Comparison of ENCODE assay signal across 8 cellular contexts in the genomic region with DNA sequence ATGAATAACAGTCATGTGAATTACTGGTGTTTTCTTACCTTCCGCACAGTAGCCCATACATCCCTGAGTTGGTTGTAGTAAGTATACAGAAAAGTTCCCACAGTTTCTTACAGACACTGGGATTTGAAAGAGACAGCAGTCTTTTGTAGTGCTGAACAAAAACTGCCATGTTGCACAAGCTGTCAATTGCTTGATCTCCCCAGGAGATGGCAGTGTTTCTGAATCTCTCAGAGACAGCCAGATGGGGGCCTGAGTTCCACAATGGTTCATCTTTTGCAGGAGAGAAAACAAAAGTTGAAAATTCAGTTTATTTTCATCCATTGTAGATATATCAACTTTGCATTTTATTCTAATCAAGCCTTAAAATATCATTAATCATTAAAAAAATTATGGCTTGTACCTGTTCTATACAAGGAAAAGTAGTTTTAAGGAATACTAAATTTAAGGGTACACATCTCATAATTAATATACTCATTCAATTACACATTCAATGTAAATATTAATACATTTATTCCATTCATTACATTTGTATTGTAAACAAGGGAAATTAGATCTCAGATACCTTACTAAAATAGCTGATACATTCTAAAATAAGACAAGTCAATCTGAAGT. TPM values are rescaled to one million over a fixed set of nuclear protein-coding genes. Genes with fewer than 3 reads are reported as not detected.
DNase-seq lines count a peak whose midpoint lies in the region; ATAC-seq, FAIRE-seq and TF ChIP-seq lines count a peak whose summit lies in the region.

No MANE protein-coding gene starts in this region.

- peak; percentile 24 for FAIRE-seq in GM12892 (lab: Jason Lieb, UNC)

- TF ChIP-seq POLR2A in GM12892 (IDR thresholded peaks at IDR 0.05; ENCODE audit: low read depth, low read length): no peak

- intact Hi-C loops in MCF 10A (cut with micrococcal nuclease) (loop anchor here (1.0 to 10.0 kb wide), 3 partner anchors 46 to 101 kb away; no protein-coding TSS in a partner anchor), left lung (cut with DNase I) (no loop called here)

- DNase-seq in AML-193 (lab: John Stamatoyannopoulos, UW) (peak; percentile 26 to 32), GM12892 (ENCODE audit: insufficient read length) (no peak), MM.1S (peak; percentile 72), SIG-M5 (lab: John Stamatoyannopoulos, UW) (peak; percentile 4), MCF 10A (ENCODE audit: unreplicated experiment) (peak; percentile 72), left lung (no peak), type B pancreatic cell (ENCODE audit: extremely low spot score, unreplicated experiment) (no peak)

- H3K27me3 ChIP-seq in MM.1S (replicated peaks; ENCODE audit: insufficient read depth, low read length): no peaks in the 10 kb centered on the region
- H3K27me3 ChIP-seq in left lung: no peaks in the 10 kb centered on the region

- BruUV-seq in MCF 10A (replicated peaks; lab: Mats Ljungman, UMichigan): no TSS peak

- H3K36me3 ChIP-seq in MM.1S (replicated peaks; ENCODE audit: insufficient read depth, low read length) (no peaks in the 10 kb centered on the region), left lung (no peaks in the 10 kb centered on the region)

- H3K9me3 Mint-ChIP-seq in MCF 10A (ENCODE audit: unreplicated experiment) (no peaks in the 10 kb centered on the region), type B pancreatic cell (no peaks in the 10 kb centered on the region)

- H3K27me3 Mint-ChIP-seq in MCF 10A (ENCODE audit: insufficient read depth, unreplicated experiment) (no peaks in the 10 kb centered on the region), type B pancreatic cell (no peaks in the 10 kb centered on the region)

- no peaks in the 10 kb centered on the region for H3K4me1 ChIP-seq in MM.1S (ENCODE audit: low read length)
- H3K4me1 ChIP-seq in left lung: no peaks in the 10 kb centered on the region

- H3K4me3 ChIP-seq in MM.1S (ENCODE audit: low read length) (no peak overlapping the region), left lung (no peak overlapping the region)

- no peaks in the 10 kb centered on the region for H3K4me1 Mint-ChIP-seq in MCF 10A (ENCODE audit: insufficient read depth, unreplicated experiment)
- peaks cover 5% of the 10 kb centered on the region for H3K4me1 Mint-ChIP-seq in type B pancreatic cell (ENCODE audit: unreplicated experiment)

- POLR2A ChIA-PET in MCF 10A (lab: Yijun Ruan, JAX): interaction anchor here (1.0 kb wide), 1 partner anchor 11 kb away, joined by 5 read pairs; no protein-coding TSS in a partner anchor

- H3K4me3 Mint-ChIP-seq in MCF 10A (ENCODE audit: unreplicated experiment) (no peak overlapping the region), type B pancreatic cell (no peak overlapping the region)

- H4K20me1 ChIP-seq in MM.1S (ENCODE audit: insufficient read depth, low read length): no peaks in the 10 kb centered on the region

- no peaks in the 10 kb centered on the region for H3K36me3 Mint-ChIP-seq in MCF 10A (ENCODE audit: insufficient read depth, unreplicated experiment)
- H3K36me3 Mint-ChIP-seq in type B pancreatic cell: no peaks in the 10 kb centered on the region

- no peak overlapping the region for H2AFZ ChIP-seq in MM.1S (ENCODE audit: low read length)

- no peaks in the 10 kb centered on the region for H3K9me3 ChIP-seq in MM.1S (replicated peaks; ENCODE audit: insufficient read depth, low read length)
- no peaks in the 10 kb centered on the region for H3K9me3 ChIP-seq in left lung

- H3K4me2 ChIP-seq in MM.1S (ENCODE audit: low read depth, low read length): no peak overlapping the region

- H3K27ac Mint-ChIP-seq in MCF 10A (ENCODE audit: low read depth, unreplicated experiment) (no peak overlapping the region), type B pancreatic cell (no peak overlapping the region)

- no peaks in the 10 kb centered on the region for H3K9me2 ChIP-seq in MM.1S (replicated peaks; ENCODE audit: insufficient read depth, low read length)

- H3K79me2 ChIP-seq in MM.1S (ENCODE audit: low read length): no peaks in the 10 kb centered on the region

- no peaks in the 10 kb centered on the region for H3F3A ChIP-seq in MM.1S (ENCODE audit: insufficient read depth, low read length)

- ATAC-seq in HG02623 (IDR thresholded peaks at IDR 0.05; ENCODE audit: unreplicated experiment) (peak; percentile 96), left lung (peak; percentile 83)

- CTCF ChIA-PET in MCF 10A (lab: Yijun Ruan, JAX): interaction anchor here (0.6 to 2.1 kb wide), 22 partner anchors 9 to 251 kb away, joined by 3 to 19 read pairs (median 4); partner anchors contain the start of gene VWDE

- H3K27ac ChIP-seq in MM.1S (ENCODE audit: low read length): no peak overlapping the region
- H3K27ac ChIP-seq in left lung: no peak overlapping the region

- no peak overlapping the region for H3K9ac ChIP-seq in MM.1S (ENCODE audit: low read length)

- peak; percentile 87 for TF ChIP-seq CTCF in MM.1S (IDR thresholded peaks at IDR 0.05; ENCODE audit: low read length)
- TF ChIP-seq CTCF in MCF 10A (IDR thresholded peaks at IDR 0.05; ENCODE audit: unreplicated experiment): peak; percentile 84
- peak; percentile 60 to 62 for TF ChIP-seq CTCF in left lung (IDR thresholded peaks at IDR 0.05)
- TF ChIP-seq CTCF in type B pancreatic cell (conservative IDR thresholded peaks at IDR 0.05): peak; percentile 88

RNA-seq across cellular contexts. Expression of gene VWDE, which starts 14.5 kb away (rescaled TPM):
- 0.04 TPM for polyA plus RNA-seq in GM12892 (2012; ENCODE audit: missing spikeins)
- total RNA-seq in MCF 10A (2022): 3.0 and 3.1 TPM in 2 replicates
- total RNA-seq in left lung: 1 to 10 TPM; 2.6 to 4.3 TPM
- 1.0 and 2.1 TPM in 2 replicates for total RNA-seq in type B pancreatic cell (ENCODE audit: low replicate concordance)

Comparison
In these comparisons a context has a peak if more than half of its experiments do, and no peak if none do; other contexts are left out.
1. DNase-seq: peak in AML-193 (2 of 2), MM.1S (single experiment), SIG-M5 (single experiment) and MCF 10A (single experiment); none in GM12892 (single experiment), left lung (0 of 2) and type B pancreatic cell (single experiment).
2. Peak in every context shown above with its lines, with median percentiles within 50 percentile points of each other: CTCF ChIP-seq.